6 cellular contexts compared by ENCODE assay signal in the genomic region with DNA sequence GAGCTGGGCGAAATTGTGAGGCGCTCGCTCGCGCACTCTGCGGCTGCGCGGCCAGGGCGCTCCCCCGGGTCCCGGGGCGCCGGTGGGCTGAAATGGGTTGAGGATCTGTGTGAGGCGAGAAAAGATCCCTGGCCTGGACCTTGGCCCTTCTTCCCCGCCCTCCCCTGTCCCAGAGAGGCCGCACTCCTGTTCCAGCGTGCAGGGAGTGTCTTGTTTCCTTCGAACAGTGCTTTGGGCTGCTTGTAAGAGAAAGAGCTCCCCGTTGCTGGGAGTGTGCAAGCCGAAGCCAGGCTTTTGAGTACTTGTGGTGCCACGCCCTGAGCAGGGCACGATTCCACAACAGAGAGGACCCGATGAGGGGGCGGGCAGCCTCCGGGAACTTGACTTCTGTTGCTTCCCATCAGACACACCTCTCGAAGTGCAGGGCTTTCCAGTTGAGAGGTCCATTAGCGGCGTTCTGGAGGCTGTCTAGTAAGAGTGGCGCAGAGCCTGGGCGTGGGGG. TPM values are rescaled to one million over a fixed set of nuclear protein-coding genes. Genes with fewer than 3 reads are reported as not detected.
A peak's percentile ranks its signal among the peaks of the same experiment; 100 is the strongest.
DNase-seq lines count a peak whose midpoint lies in the region; FAIRE-seq and TF ChIP-seq lines count a peak whose summit lies in the region.

No MANE protein-coding gene starts in this region.

- peak; percentile 21 for FAIRE-seq in endothelial cell of umbilical vein (lab: Jason Lieb, UNC)

- H3K9me3 ChIP-seq in endothelial cell of umbilical vein (replicated peaks; ENCODE audit: control insufficient read depth, insufficient read depth, low read length), result no peaks in the 10 kb centered on the region
- H3K9me3 ChIP-seq in smooth muscle cell (replicated peaks; ENCODE audit: low read depth), result no peaks in the 10 kb centered on the region

- no peaks in the 10 kb centered on the region for H3F3A ChIP-seq in smooth muscle cell (ENCODE audit: low read depth)

- intact Hi-C loops in CD14-positive monocyte (cut with micrococcal nuclease), result loop anchor here in 1 of 2 donors (2.0 kb wide), 2 partner anchors 29 to 45 kb away; partner anchors contain the start of genes CRAT, MIGA2 and PTPA
- intact Hi-C loops in endothelial cell of umbilical vein (cut with micrococcal nuclease), result loop anchor here (1.0 to 2.0 kb wide), 2 partner anchors 29 to 45 kb away; partner anchors contain the start of genes CRAT and MIGA2

- no peak for DNase-seq in CD14-positive monocyte (ENCODE audit: low spot score)
- no peak for DNase-seq in endothelial cell of umbilical vein (ENCODE audit: low read depth, low spot score)
- DNase-seq in smooth muscle cell (lab: John Stamatoyannopoulos, UW; ENCODE audit: unreplicated experiment), result no peak
- no peak for DNase-seq in OCI-M2 (lab: John Stamatoyannopoulos, UW; ENCODE audit: unreplicated experiment)
- no peak for DNase-seq in NK-92 (lab: John Stamatoyannopoulos, UW; ENCODE audit: unreplicated experiment)

- TF ChIP-seq CTCF in CD14-positive monocyte (IDR thresholded peaks at IDR 0.05) (no peak), endothelial cell of umbilical vein (IDR thresholded peaks at IDR 0.05; ENCODE audit: extremely low read depth in 1 of 2, insufficient read depth in 1 of 2, low read depth in 1 of 2, low read length in 2 of 2) (no peak), smooth muscle cell (IDR thresholded peaks at IDR 0.05; ENCODE audit: borderline replicate concordance, insufficient read depth, poor library complexity, severe bottlenecking) (no peak)

- peaks cover 16% of the 10 kb centered on the region for H3K4me1 ChIP-seq in endothelial cell of umbilical vein (ENCODE audit: control insufficient read depth, extremely low read depth, insufficient read depth, low read length)
- peaks cover 9% of the 10 kb centered on the region for H3K4me1 ChIP-seq in smooth muscle cell (ENCODE audit: low read depth)

- H3K27me3 Mint-ChIP-seq in CD14-positive monocyte (ENCODE audit: low read depth in 3 of 3) (peaks cover 0 to 5% (median 2%) of the 10 kb centered on the region in 3 donors), IgD-negative memory B cell (no peaks in the 10 kb centered on the region)

- TSS peak; percentile 40 for BruUV-seq in endothelial cell of umbilical vein (replicated peaks; lab: Mats Ljungman, UMichigan)

- H3K79me2 ChIP-seq in endothelial cell of umbilical vein (ENCODE audit: control insufficient read depth, insufficient read depth, low read length) (peaks cover 20% of the 10 kb centered on the region), smooth muscle cell (ENCODE audit: low read depth) (peaks cover 12% of the 10 kb centered on the region)

- CTCF ChIA-PET in endothelial cell of umbilical vein (lab: Charles Lee), result interaction anchor here (0.9 to 1.5 kb wide), 3 partner anchors 50 to 379 kb away, joined by 3 to 4 read pairs (median 3); partner anchors contain the start of gene PKN3

- H3K9me1 ChIP-seq in endothelial cell of umbilical vein (replicated peaks; ENCODE audit: control insufficient read depth, extremely low read depth, insufficient read depth, low read length), result no peaks in the 10 kb centered on the region

- H2AFZ ChIP-seq in endothelial cell of umbilical vein (ENCODE audit: low read depth, low read length) (peak overlapping the region; percentile 77), smooth muscle cell (ENCODE audit: low read depth) (peak overlapping the region; percentile 89)

- H3K4me3 Mint-ChIP-seq in CD14-positive monocyte (peak overlapping the region; percentile 85), IgD-negative memory B cell (peak overlapping the region; percentile 88 to 97 (median 94))

- TF ChIP-seq POLR2A in endothelial cell of umbilical vein (IDR thresholded peaks at IDR 0.05; ENCODE audit: low read depth, low read length), result peak; percentile 63

- H3K4me1 Mint-ChIP-seq in CD14-positive monocyte (peaks cover 20% of the 10 kb centered on the region), IgD-negative memory B cell (peaks cover 7 to 14% (median 11%) of the 10 kb centered on the region in 3 donors)

- peak overlapping the region; percentile 54 to 81 (median 75) for H3K4me3 ChIP-seq in endothelial cell of umbilical vein (replicated peaks in 1 of 3; ENCODE audit: insufficient read depth in 1 of 3, low read depth in 1 of 3, low read length in 3 of 3)
- peak overlapping the region; percentile 86 for H3K4me3 ChIP-seq in smooth muscle cell

- H3K36me3 Mint-ChIP-seq in CD14-positive monocyte (peaks cover 18 to 20% of the 10 kb centered on the region in 2 donors), IgD-negative memory B cell (peaks cover 3% of the 10 kb centered on the region)

- dilution Hi-C loops in endothelial cell of umbilical vein (cut with MboI; ENCODE audit: extremely low pct_ligation_motif_present, low sequenced_read_pairs), result no loop called here

- POLR2A ChIA-PET in endothelial cell of umbilical vein (lab: Charles Lee), result no interaction called here

- H3K27ac Mint-ChIP-seq in CD14-positive monocyte (peak overlapping the region; percentile 63 to 87 (median 79)), IgD-negative memory B cell (peak overlapping the region in 2 of 3 donors; percentile 93 to 98)

- H3K9ac ChIP-seq in endothelial cell of umbilical vein (replicated peaks; ENCODE audit: extremely low read depth, insufficient read depth, low read length), result peak overlapping the region; percentile 49
- peak overlapping the region; percentile 55 for H3K9ac ChIP-seq in smooth muscle cell (ENCODE audit: low read depth)

- H3K27me3 ChIP-seq in endothelial cell of umbilical vein (ENCODE audit: control insufficient read depth in 2 of 2, insufficient read depth in 2 of 2, low read length in 2 of 2) (no peaks in the 10 kb centered on the region), smooth muscle cell (ENCODE audit: low read depth) (no peaks in the 10 kb centered on the region)

- H4K20me1 ChIP-seq in endothelial cell of umbilical vein (replicated peaks; ENCODE audit: control insufficient read depth, extremely low read depth, insufficient read depth, low read length) (no peaks in the 10 kb centered on the region), smooth muscle cell (ENCODE audit: low read depth) (no peaks in the 10 kb centered on the region)

- H3K4me2 ChIP-seq in endothelial cell of umbilical vein (ENCODE audit: insufficient read depth, low read length), result peak overlapping the region; percentile 71
- peak overlapping the region; percentile 96 for H3K4me2 ChIP-seq in smooth muscle cell

- H3K36me3 ChIP-seq in endothelial cell of umbilical vein (ENCODE audit: control insufficient read depth in 2 of 2, extremely low read depth in 1 of 2, insufficient read depth in 2 of 2, low read length in 2 of 2), result peaks cover 0 to 11% of the 10 kb centered on the region in 2 experiments
- no peaks in the 10 kb centered on the region for H3K36me3 ChIP-seq in smooth muscle cell (ENCODE audit: low read depth)

- WGBS in smooth muscle cell (ENCODE audit: low lambda C conversion rate), result 9% methylated on average over 30 of the region's 30 CpGs

- H3K27ac ChIP-seq in endothelial cell of umbilical vein (ENCODE audit: insufficient read depth, low read depth, low read length) (no peak overlapping the region), smooth muscle cell (ENCODE audit: low read depth) (peak overlapping the region; percentile 32)

- H3K9me3 Mint-ChIP-seq in CD14-positive monocyte (no peaks in the 10 kb centered on the region), IgD-negative memory B cell (no peaks in the 10 kb centered on the region)

RNA-seq across cellular contexts. Expression of gene DOLPP1, which starts 0.5 kb away (rescaled TPM):
- polyA plus RNA-seq in CD14-positive monocyte (1 to 10 TPM; 5.4 to 5.9 TPM), IgD-negative memory B cell (7.4 TPM), endothelial cell of umbilical vein (28.3 and 32.4 TPM in 2 replicates), smooth muscle cell (17.8 and 21.5 TPM in 2 replicates)
- total RNA-seq in endothelial cell of umbilical vein (17.7 and 26.6 TPM in 2 replicates), smooth muscle cell (14.4 and 18.1 TPM in 2 replicates)
- polyA plus RNA-seq in endothelial cell of umbilical vein (2011; cell fraction: cytosol; rRNA removed), result 25.7 and 26.5 TPM in 2 replicates
- 17.0 and 17.1 TPM in 2 replicates for polyA plus RNA-seq in endothelial cell of umbilical vein (2011; cell fraction: nucleus; rRNA removed)
- polyA plus RNA-seq in endothelial cell of umbilical vein (2012), result 9.2 and 11.8 TPM in 2 replicates
- polyA minus RNA-seq in endothelial cell of umbilical vein, result 17.7 and 20.7 TPM in 2 replicates
- 14.8 TPM for polyA minus RNA-seq in endothelial cell of umbilical vein (2011; cell fraction: cytosol; rRNA and poly(A)+ RNA removed)
- polyA minus RNA-seq in endothelial cell of umbilical vein (2011; cell fraction: nucleus; rRNA and poly(A)+ RNA removed), result 4.9 and 7.0 TPM in 2 replicates

RNA-seq across cellular contexts. Expression of gene CRAT, which starts 29.2 kb away (rescaled TPM):
- 10 to 100 TPM; 12.2 to 15.0 TPM for polyA plus RNA-seq in CD14-positive monocyte
- 8.1 TPM for polyA plus RNA-seq in IgD-negative memory B cell
- total RNA-seq in endothelial cell of umbilical vein, result 34.2 and 36.8 TPM in 2 replicates
- 55.3 and 65.2 TPM in 2 replicates for polyA plus RNA-seq in endothelial cell of umbilical vein
- 37.7 and 41.6 TPM in 2 replicates for polyA plus RNA-seq in endothelial cell of umbilical vein (2011; cell fraction: cytosol; rRNA removed)
- 46.0 and 52.0 TPM in 2 replicates for polyA plus RNA-seq in endothelial cell of umbilical vein (2011; cell fraction: nucleus; rRNA removed)
- polyA plus RNA-seq in endothelial cell of umbilical vein (2012), result 38.0 and 54.5 TPM in 2 replicates
- 34.7 and 36.8 TPM in 2 replicates for polyA minus RNA-seq in endothelial cell of umbilical vein
- 3.8 TPM for polyA minus RNA-seq in endothelial cell of umbilical vein (2011; cell fraction: cytosol; rRNA and poly(A)+ RNA removed)
- polyA minus RNA-seq in endothelial cell of umbilical vein (2011; cell fraction: nucleus; rRNA and poly(A)+ RNA removed), result 9.4 and 12.8 TPM in 2 replicates
- total RNA-seq in smooth muscle cell, result 20.0 and 24.3 TPM in 2 replicates
- 38.4 and 52.3 TPM in 2 replicates for polyA plus RNA-seq in smooth muscle cell

RNA-seq across cellular contexts. Expression of gene PTPA, which starts 29.8 kb away (rescaled TPM):
- polyA plus RNA-seq in CD14-positive monocyte (10 to 100 TPM; 11.7 to 12.4 TPM), IgD-negative memory B cell (12.2 TPM), endothelial cell of umbilical vein (97.7 and 108 TPM in 2 replicates), smooth muscle cell (88.7 and 94.9 TPM in 2 replicates)
- total RNA-seq in endothelial cell of umbilical vein (121 and 123 TPM in 2 replicates), smooth muscle cell (78.2 and 119 TPM in 2 replicates)
- 104 and 109 TPM in 2 replicates for polyA plus RNA-seq in endothelial cell of umbilical vein (2011; cell fraction: cytosol; rRNA removed)
- polyA plus RNA-seq in endothelial cell of umbilical vein (2011; cell fraction: nucleus; rRNA removed), result 80.0 and 93.4 TPM in 2 replicates
- 102 and 108 TPM in 2 replicates for polyA plus RNA-seq in endothelial cell of umbilical vein (2012)
- 121 and 135 TPM in 2 replicates for polyA minus RNA-seq in endothelial cell of umbilical vein
- polyA minus RNA-seq in endothelial cell of umbilical vein (2011; cell fraction: cytosol; rRNA and poly(A)+ RNA removed), result 94.9 TPM
- 29.3 and 48.0 TPM in 2 replicates for polyA minus RNA-seq in endothelial cell of umbilical vein (2011; cell fraction: nucleus; rRNA and poly(A)+ RNA removed)

RNA-seq across cellular contexts. Expression of gene MIGA2, which starts 45.0 kb away (rescaled TPM):
- polyA plus RNA-seq in CD14-positive monocyte (1 to 10 TPM; 1.9 to 5.9 TPM), IgD-negative memory B cell (11.4 TPM), endothelial cell of umbilical vein (27.7 and 28.0 TPM in 2 replicates), smooth muscle cell (18.1 and 21.5 TPM in 2 replicates)
- total RNA-seq in endothelial cell of umbilical vein (28.0 and 29.5 TPM in 2 replicates), smooth muscle cell (17.8 and 21.6 TPM in 2 replicates)
- 13.1 and 15.9 TPM in 2 replicates for polyA plus RNA-seq in endothelial cell of umbilical vein (2011; cell fraction: cytosol; rRNA removed)
- polyA plus RNA-seq in endothelial cell of umbilical vein (2011; cell fraction: nucleus; rRNA removed), result 125 and 138 TPM in 2 replicates
- polyA plus RNA-seq in endothelial cell of umbilical vein (2012), result 15.3 and 16.1 TPM in 2 replicates
- 12.8 and 20.8 TPM in 2 replicates for polyA minus RNA-seq in endothelial cell of umbilical vein
- 11.4 TPM for polyA minus RNA-seq in endothelial cell of umbilical vein (2011; cell fraction: cytosol; rRNA and poly(A)+ RNA removed)
- 18.4 and 31.4 TPM in 2 replicates for polyA minus RNA-seq in endothelial cell of umbilical vein (2011; cell fraction: nucleus; rRNA and poly(A)+ RNA removed)

RNA-seq across cellular contexts. Expression of gene SH3GLB2, which starts 53.3 kb away (rescaled TPM):
- polyA plus RNA-seq in CD14-positive monocyte, result 10 to 100 TPM in 1 of 2 donors, 1 to 10 TPM in 1; 8.0 to 25.9 TPM
- polyA plus RNA-seq in IgD-negative memory B cell, result 27.7 TPM
- total RNA-seq in endothelial cell of umbilical vein, result 55.8 and 58.8 TPM in 2 replicates
- polyA plus RNA-seq in endothelial cell of umbilical vein, result 77.5 and 91.9 TPM in 2 replicates
- polyA plus RNA-seq in endothelial cell of umbilical vein (2011; cell fraction: cytosol; rRNA removed), result 39.7 and 56.0 TPM in 2 replicates
- polyA plus RNA-seq in endothelial cell of umbilical vein (2011; cell fraction: nucleus; rRNA removed), result 277 and 325 TPM in 2 replicates
- 39.9 and 52.4 TPM in 2 replicates for polyA plus RNA-seq in endothelial cell of umbilical vein (2012)
- 26.6 and 38.9 TPM in 2 replicates for polyA minus RNA-seq in endothelial cell of umbilical vein
- polyA minus RNA-seq in endothelial cell of umbilical vein (2011; cell fraction: cytosol; rRNA and poly(A)+ RNA removed), result 84.7 TPM
- 27.8 and 31.7 TPM in 2 replicates for polyA minus RNA-seq in endothelial cell of umbilical vein (2011; cell fraction: nucleus; rRNA and poly(A)+ RNA removed)
- total RNA-seq in smooth muscle cell, result 25.9 and 44.8 TPM in 2 replicates
- polyA plus RNA-seq in smooth muscle cell, result 31.9 and 94.9 TPM in 2 replicates
